11 cellular contexts compared by ENCODE assay signal in genomic region chr18:48295586-48296311, GRCh38.
DNase-seq lines count a peak whose midpoint lies in the region; ATAC-seq and TF ChIP-seq lines count a peak whose summit lies in the region.
"Had no signal": no experiment of that assay in that cellular context is flagged by ENCODE, and none has a peak within 500 bp of the region (broad histone marks: within the 10 kb centered on the region; RNA-seq: fewer than 3 reads in every experiment).

No MANE protein-coding gene starts in this region.

- no peak for DNase-seq in GM06990 (ENCODE audit: extremely low read depth, insufficient read length)
- peak; percentile 71 for DNase-seq in NCI-H2107 (lab: John Stamatoyannopoulos, UW)
- peak in 2 of 10 donors; percentile 30 to 43 for DNase-seq in dorsolateral prefrontal cortex
- DNase-seq in neural progenitor cell (ENCODE audit: low spot score) = peak; percentile 73
- DNase-seq in H4 (ENCODE audit: low spot score) = no peak
- no peak for DNase-seq in NCI-H2171 (lab: John Stamatoyannopoulos, UW)
- DNase-seq in naive thymus-derived CD8-positive, alpha-beta T cell = no peak
- DNase-seq: activated CD4-positive, CD25-positive, alpha-beta regulatory T cell; NCI-H2171 treated with DMSO at 0.1 percent for 48 hours had no signal

- H3K27ac ChIP-seq in dorsolateral prefrontal cortex = no peak overlapping the region
- no peak overlapping the region for H3K27ac ChIP-seq in neural progenitor cell

- POLR2A ChIA-PET in naive thymus-derived CD8-positive, alpha-beta T cell (lab: Charles Lee) = no interaction called here

- H3K4me1 Mint-ChIP-seq in neural progenitor cell = peaks cover 21% of the 10 kb centered on the region
- peaks cover 0 to 7% (median 3%) of the 10 kb centered on the region in 4 donors for H3K4me1 Mint-ChIP-seq in naive thymus-derived CD8-positive, alpha-beta T cell

- H3K4me3 Mint-ChIP-seq in neural progenitor cell = no peak overlapping the region
- no peak overlapping the region for H3K4me3 Mint-ChIP-seq in naive thymus-derived CD8-positive, alpha-beta T cell

- H3K27me3 ChIP-seq in GM06990 (replicated peaks; ENCODE audit: control insufficient read depth, insufficient read depth, low read length) (no peaks in the 10 kb centered on the region; the same call in 1 of the 2 replicates), dorsolateral prefrontal cortex (no peaks in the 10 kb centered on the region), neural progenitor cell (no peaks in the 10 kb centered on the region)

- no peak overlapping the region for H3K4me2 ChIP-seq in neural progenitor cell

- no peaks in the 10 kb centered on the region for H3K9me3 ChIP-seq in neural progenitor cell (ENCODE audit: low read depth)
- H3K9me3 ChIP-seq: thoracic aorta had no signal

- H3K27ac Mint-ChIP-seq in neural progenitor cell = no peak overlapping the region
- no peak overlapping the region for H3K27ac Mint-ChIP-seq in naive thymus-derived CD8-positive, alpha-beta T cell

- H2AFZ ChIP-seq in neural progenitor cell (replicated peaks) = no peak overlapping the region

- H3K79me2 ChIP-seq in neural progenitor cell (ENCODE audit: low read depth) = no peaks in the 10 kb centered on the region

- H3K9me3 Mint-ChIP-seq in neural progenitor cell = no peaks in the 10 kb centered on the region
- no peaks in the 10 kb centered on the region for H3K9me3 Mint-ChIP-seq in naive thymus-derived CD8-positive, alpha-beta T cell

- H3K27me3 Mint-ChIP-seq in neural progenitor cell (ENCODE audit: insufficient read depth, low read depth) = peaks cover 5% of the 10 kb centered on the region
- H3K27me3 Mint-ChIP-seq in naive thymus-derived CD8-positive, alpha-beta T cell = peaks cover 0 to 4% (median 0%) of the 10 kb centered on the region in 5 donors

- no peaks in the 10 kb centered on the region for H4K20me1 ChIP-seq in neural progenitor cell (ENCODE audit: low read depth)

- H3K36me3 ChIP-seq in GM06990 (ENCODE audit: control insufficient read depth, insufficient read depth, low read length) = no peaks in the 10 kb centered on the region
- H3K36me3 ChIP-seq in neural progenitor cell = no peaks in the 10 kb centered on the region
- H3K36me3 ChIP-seq: thoracic aorta had no signal

- peak; percentile 26 for TF ChIP-seq CTCF in GM06990 (IDR thresholded peaks at IDR 0.05; ENCODE audit: insufficient read depth, low read length, poor library complexity, severe bottlenecking)
- peak in 39 of 56 donors; percentile 7 to 58 (median 35) for TF ChIP-seq CTCF in dorsolateral prefrontal cortex (IDR thresholded peaks at IDR 0.05 in 54 of 56, conservative IDR thresholded peaks at IDR 0.05 in 2 of 56; ENCODE audit: low read depth in 1 of 56, partially characterized antibody in 56 of 56)
- peak; percentile 58 for TF ChIP-seq CTCF in neural progenitor cell (IDR thresholded peaks at IDR 0.05)

- H3F3A ChIP-seq in neural progenitor cell (ENCODE audit: low read depth) = peaks cover 5% of the 10 kb centered on the region

- intact Hi-C loops in dorsolateral prefrontal cortex (cut with DNase I) = loop anchor here in 1 of 2 donors (5.0 to 10.0 kb wide), 2 partner anchors 109 to 152 kb away; partner anchors contain the start of gene ZBTB7C

- peaks cover 26% of the 10 kb centered on the region for H3K4me1 ChIP-seq in neural progenitor cell

- ATAC-seq in GM18909 (IDR thresholded peaks at IDR 0.05; ENCODE audit: poor library complexity, unreplicated experiment) = no peak
- no peak for ATAC-seq in naive thymus-derived CD8-positive, alpha-beta T cell

- no peak overlapping the region for H3K4me3 ChIP-seq in GM06990 (replicated peaks; ENCODE audit: low read depth, low read length)
- H3K4me3 ChIP-seq in dorsolateral prefrontal cortex = no peak overlapping the region
- H3K4me3 ChIP-seq in neural progenitor cell = no peak overlapping the region
- H3K4me3 ChIP-seq: thoracic aorta had no signal

- H3K9ac ChIP-seq in neural progenitor cell = no peak overlapping the region

- no peaks in the 10 kb centered on the region for H3K36me3 Mint-ChIP-seq in neural progenitor cell
- no peaks in the 10 kb centered on the region for H3K36me3 Mint-ChIP-seq in naive thymus-derived CD8-positive, alpha-beta T cell

Comparison
In these comparisons a context has a peak if more than half of its experiments do, and no peak if none do; other contexts are left out.
1. DNase-seq: peak in NCI-H2107 (single experiment) and neural progenitor cell (single experiment); none in GM06990 (single experiment), H4 (single experiment), NCI-H2171 (single experiment) and naive thymus-derived CD8-positive, alpha-beta T cell (0 of 10).
2. Peak in every context shown above with its lines, with median percentiles within 50 percentile points of each other: CTCF ChIP-seq.